Comparison of ENCODE assay signal across 8 cellular contexts in the genomic region with DNA sequence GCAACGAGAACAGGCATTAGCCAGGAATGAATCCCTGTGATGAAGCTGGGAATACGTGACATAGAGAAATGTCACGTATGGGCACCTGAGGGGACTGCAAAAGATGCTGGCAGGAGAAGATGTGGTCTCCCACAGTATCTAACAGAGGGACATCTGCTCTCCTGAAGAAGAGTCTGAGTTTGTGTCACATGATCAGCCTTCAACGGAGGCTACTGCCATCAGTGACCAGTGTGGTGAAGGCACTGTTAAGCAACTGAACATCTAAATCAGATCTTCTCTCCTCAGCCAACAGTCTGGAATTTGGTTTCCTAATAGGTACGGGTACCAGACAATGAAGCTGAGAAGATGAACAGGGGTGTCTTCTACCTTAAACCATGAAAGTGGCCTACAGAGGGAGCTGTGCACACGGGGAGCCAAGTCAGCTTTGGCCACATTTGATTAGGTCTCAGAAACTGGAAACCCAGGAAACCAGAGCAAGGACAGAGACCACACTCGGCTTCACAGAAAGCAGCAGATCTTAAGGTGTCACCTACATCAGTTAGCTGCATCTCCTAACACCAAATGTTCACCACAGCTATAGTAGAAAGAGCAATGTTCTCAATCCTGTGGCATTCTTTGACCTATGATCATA. TPM values are rescaled to one million over a fixed set of nuclear protein-coding genes. Genes with fewer than 3 reads are reported as not detected.
DNase-seq lines count a peak whose midpoint lies in the region; ATAC-seq, FAIRE-seq and TF ChIP-seq lines count a peak whose summit lies in the region.

No MANE protein-coding gene starts in this region.

- DNase-seq in D721Med (ENCODE audit: insufficient read length, low spot score): no peak
- peak; percentile 83 for DNase-seq in NAMALWA (ENCODE audit: low spot score)
- DNase-seq in activated T-cell treated with anti-CD3 and anti-CD28 coated beads, Interleukin-2, amount 50 U/mL, for 24 hours: peak; percentile 62
- peak; percentile 15 to 48 for DNase-seq in foreskin fibroblast
- DNase-seq in stimulated activated CD4-positive, alpha-beta T cell treated with anti-CD3 and anti-CD28 coated beads, Interleukin-15, amount 100 ng/mL, for 1 hour (ENCODE audit: low read depth in 1 of 2, low spot score in 1 of 2): peak; percentile 20 to 31
- DNase-seq in testis: no peak

- TF ChIP-seq POLR2A in testis (IDR thresholded peaks at IDR 0.05): no peak

- H3K36me3 Mint-ChIP-seq in activated T-cell treated with anti-CD3 and anti-CD28 coated beads, Interleukin-2, amount 50 U/mL, for 24 hours (ENCODE audit: low read depth): peaks cover 88% of the 10 kb centered on the region

- no peaks in the 10 kb centered on the region for H3K9me3 ChIP-seq in testis

- no peaks in the 10 kb centered on the region for H3K36me3 ChIP-seq in testis (ENCODE audit: low read depth, missing control alignments)

- no peaks in the 10 kb centered on the region for H3K4me1 ChIP-seq in testis

- H3K4me3 Mint-ChIP-seq in activated T-cell treated with anti-CD3 and anti-CD28 coated beads, Interleukin-2, amount 50 U/mL, for 24 hours: no peak overlapping the region

- no peak for FAIRE-seq in D721Med (lab: Jason Lieb, UNC)

- TF ChIP-seq CTCF in D721Med (IDR thresholded peaks at IDR 0.05; ENCODE audit: insufficient read depth, missing control alignments) (peak; percentile 53), foreskin fibroblast (IDR thresholded peaks at IDR 0.05; ENCODE audit: low read depth, low read length) (peak; percentile 52), testis (IDR thresholded peaks at IDR 0.05) (peak in 1 of 3 experiments; percentile 41)

- peaks cover 52% of the 10 kb centered on the region for H3K4me1 Mint-ChIP-seq in activated T-cell treated with anti-CD3 and anti-CD28 coated beads, Interleukin-2, amount 50 U/mL, for 24 hours (ENCODE audit: low read depth)

- no peaks in the 10 kb centered on the region for H3K9me3 Mint-ChIP-seq in activated T-cell treated with anti-CD3 and anti-CD28 coated beads, Interleukin-2, amount 50 U/mL, for 24 hours

- intact Hi-C loops in testis (cut with DNase I; ENCODE audit: low total_unique reads): no loop called here

- peak overlapping the region; percentile 73 for H3K27ac Mint-ChIP-seq in activated T-cell treated with anti-CD3 and anti-CD28 coated beads, Interleukin-2, amount 50 U/mL, for 24 hours

- no peaks in the 10 kb centered on the region for H3K27me3 ChIP-seq in testis

- WGBS in testis, 2 donors: 68 to 79% methylated on average over 7 of the region's 7 CpGs

- H3K27ac ChIP-seq in testis: no peak overlapping the region

- no peaks in the 10 kb centered on the region for H3K27me3 Mint-ChIP-seq in activated T-cell treated with anti-CD3 and anti-CD28 coated beads, Interleukin-2, amount 50 U/mL, for 24 hours

- peak; percentile 67 for ATAC-seq in GM19467 (IDR thresholded peaks at IDR 0.05; ENCODE audit: unreplicated experiment)
- ATAC-seq in HG03196 (IDR thresholded peaks at IDR 0.05; ENCODE audit: unreplicated experiment): no peak

- H3K4me3 ChIP-seq in foreskin fibroblast (ENCODE audit: low read depth in 1 of 2, low read length in 2 of 2) (no peak overlapping the region), testis (no peak overlapping the region)

RNA-seq across cellular contexts. Expression of gene BRD7, which starts 41.8 kb away (rescaled TPM):
- 10 to 100 TPM; 79.2 to 96.0 TPM for total RNA-seq in testis
- polyA plus RNA-seq in testis (ENCODE audit: insufficient read depth, low read depth, low replicate concordance): 110 TPM

Comparison
In these comparisons a context has a peak if more than half of its experiments do, and no peak if none do; other contexts are left out.
1. DNase-seq: peak in NAMALWA (single experiment), activated T-cell treated with anti-CD3 and anti-CD28 coated beads, Interleukin-2, amount 50 U/mL, for 24 hours (single experiment), foreskin fibroblast (2 of 2) and stimulated activated CD4-positive, alpha-beta T cell treated with anti-CD3 and anti-CD28 coated beads, Interleukin-15, amount 100 ng/mL, for 1 hour (2 of 2); none in D721Med (single experiment) and testis (single experiment).